Comparison of ENCODE assay signal across 7 cellular contexts in the genomic region with DNA sequence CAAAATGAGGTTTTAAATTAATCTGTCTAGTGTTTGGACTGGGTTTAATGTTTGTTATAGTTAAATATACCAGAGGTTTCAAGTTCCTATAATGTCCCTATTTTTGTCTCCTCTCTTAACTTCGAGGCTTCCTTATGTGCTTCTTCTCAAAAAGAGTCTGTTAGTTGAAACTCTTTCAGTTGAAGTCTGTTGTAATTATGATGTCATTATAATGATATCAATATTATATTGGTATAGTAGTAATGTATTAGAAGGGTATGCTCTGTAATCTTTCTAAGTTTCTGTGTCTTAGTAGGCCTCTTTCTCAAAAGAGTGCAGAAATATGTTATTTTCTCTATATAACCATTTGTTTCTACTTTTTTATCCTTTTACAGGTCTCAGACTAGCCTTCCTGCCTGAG.
"Had no signal": no experiment of that assay in that cellular context is flagged by ENCODE, and none has a peak within 500 bp of the region (broad histone marks: within the 10 kb centered on the region; RNA-seq: fewer than 3 reads in every experiment).

No MANE protein-coding gene starts in this region.

- DNase-seq: GDM1, GF-D8 had no signal

- FAIRE-seq: G401.6, GM12891, GM12892, GM18507, GM19239 had no signal
